ENCODE assay signal across 9 cellular contexts in genomic region chr21:36260802-36261201, GRCh38. TPM values are rescaled to one million over a fixed set of nuclear protein-coding genes. Genes with fewer than 3 reads are reported as not detected.
DNase-seq lines count a peak whose midpoint lies in the region; ATAC-seq, FAIRE-seq and TF ChIP-seq lines count a peak whose summit lies in the region.
"Had no signal": no experiment of that assay in that cellular context is flagged by ENCODE, and none has a peak within 500 bp of the region (broad histone marks: within the 10 kb centered on the region; RNA-seq: fewer than 3 reads in every experiment).

No MANE protein-coding gene starts in this region.

- peak; percentile 30; the same call in 2 of the 3 replicates for ATAC-seq in SK-N-SH treated with all-trans-retinoic acid at 6 μM for 48 hours
- ATAC-seq in stimulated activated memory B cell treated with anti-CD40 and anti-IgM and Interleukin-4, amounts not matched to agents 10 μg/mL and 1 μg/mL and 100 μg/mL, for 72 hours: peak; percentile 62

- H3K4me3 Mint-ChIP-seq in glutamatergic neuron (ENCODE audit: unreplicated experiment): no peak overlapping the region
- peak overlapping the region; percentile 77 for H3K4me3 Mint-ChIP-seq in stimulated activated memory B cell treated with anti-CD40 and anti-IgM and Interleukin-4, amounts not matched to agents 10 μg/mL and 1 μg/mL and 100 μg/mL, for 72 hours

- peak overlapping the region; percentile 98 for H2AFZ ChIP-seq in GM23248

- peak overlapping the region; percentile 78; the same call in 1 of the 2 replicates for H3K9ac ChIP-seq in GM23248

- H3F3A ChIP-seq in GM23248 (ENCODE audit: insufficient read depth): 0 out of 2 replicates have a peak, but pooled peaks cover 5% of the 10 kb centered on the region

- H3K4me1 ChIP-seq in GM23248 (ENCODE audit: insufficient read depth): no peaks in the 10 kb centered on the region

- no peaks in the 10 kb centered on the region for H3K27me3 ChIP-seq in GM23248 (replicated peaks; ENCODE audit: insufficient read depth)

- FAIRE-seq in GM19239 (lab: Jason Lieb, UNC): no peak
- FAIRE-seq: bronchial epithelial cell had no signal

- no peaks in the 10 kb centered on the region for H3K9me2 ChIP-seq in GM23248 (ENCODE audit: insufficient read depth)

- H3K27ac ChIP-seq in GM23248: no peak overlapping the region

- DNase-seq in GM23248 (no peak), glutamatergic neuron (no peak), HuH-7 (ENCODE audit: low spot score) (no peak), GM19239 (ENCODE audit: insufficient read length, low spot score) (no peak)
- DNase-seq in activated CD4-positive, CD25-positive, alpha-beta regulatory T cell (lab: John Stamatoyannopoulos, UW): no peak
- DNase-seq: T1000 had no signal

- peak overlapping the region; percentile 93 for H3K4me2 ChIP-seq in GM23248 (ENCODE audit: unreplicated experiment)

- H3K36me3 ChIP-seq in GM23248 (ENCODE audit: low read depth): no peaks in the 10 kb centered on the region; the same call in 1 of the 2 replicates

- H3K4me1 Mint-ChIP-seq in glutamatergic neuron (ENCODE audit: low read depth, unreplicated experiment): no peaks in the 10 kb centered on the region
- H3K4me1 Mint-ChIP-seq in stimulated activated memory B cell treated with anti-CD40 and anti-IgM and Interleukin-4, amounts not matched to agents 10 μg/mL and 1 μg/mL and 100 μg/mL, for 72 hours: peaks cover 70% of the 10 kb centered on the region

- in situ Hi-C loops in GM23248 (cut with MboI): no loop called here

- H3K4me3 ChIP-seq in GM23248: peak overlapping the region; percentile 85

- 95 to 98% methylated on average over 5 of the region's 5 CpGs for WGBS in GM23248 (ENCODE audit: low coverage in 1 of 2, low lambda C conversion rate in 2 of 2, missing lambda C conversion rate in 2 of 2), 2 experiments

- H3K27ac Mint-ChIP-seq in glutamatergic neuron (ENCODE audit: unreplicated experiment): no peak overlapping the region
- peak overlapping the region; percentile 95 for H3K27ac Mint-ChIP-seq in stimulated activated memory B cell treated with anti-CD40 and anti-IgM and Interleukin-4, amounts not matched to agents 10 μg/mL and 1 μg/mL and 100 μg/mL, for 72 hours

- no peaks in the 10 kb centered on the region for H3K9me3 ChIP-seq in GM23248 (ENCODE audit: low read depth)

- H3K36me3 Mint-ChIP-seq in glutamatergic neuron (ENCODE audit: unreplicated experiment): peaks cover 20% of the 10 kb centered on the region
- H3K36me3 Mint-ChIP-seq in stimulated activated memory B cell treated with anti-CD40 and anti-IgM and Interleukin-4, amounts not matched to agents 10 μg/mL and 1 μg/mL and 100 μg/mL, for 72 hours: peaks cover 47% of the 10 kb centered on the region

- H3K9me3 Mint-ChIP-seq in glutamatergic neuron (ENCODE audit: unreplicated experiment): no peaks in the 10 kb centered on the region
- peaks cover 5% of the 10 kb centered on the region for H3K9me3 Mint-ChIP-seq in stimulated activated memory B cell treated with anti-CD40 and anti-IgM and Interleukin-4, amounts not matched to agents 10 μg/mL and 1 μg/mL and 100 μg/mL, for 72 hours

- no peaks in the 10 kb centered on the region for H3K27me3 Mint-ChIP-seq in glutamatergic neuron (ENCODE audit: unreplicated experiment)
- H3K27me3 Mint-ChIP-seq in stimulated activated memory B cell treated with anti-CD40 and anti-IgM and Interleukin-4, amounts not matched to agents 10 μg/mL and 1 μg/mL and 100 μg/mL, for 72 hours: no peaks in the 10 kb centered on the region

- no peaks in the 10 kb centered on the region for H4K20me1 ChIP-seq in GM23248 (ENCODE audit: insufficient read depth)

- no peaks in the 10 kb centered on the region for H3K79me2 ChIP-seq in GM23248 (ENCODE audit: insufficient read depth)

- peak; percentile 17 for TF ChIP-seq CTCF in glutamatergic neuron (IDR thresholded peaks at IDR 0.05; ENCODE audit: partially characterized antibody, unreplicated experiment)

TF ChIP-seq in SK-N-SH treated with all-trans-retinoic acid at 6 μM for 48 hours, 23 proteins besides CTCF, POLR2A, EP300 and RAD21:
- TF ChIP-seq CSDC2 (CRISPR knock-in tag; IDR thresholded peaks at IDR 0.05) (no peak), GLIS3 (CRISPR knock-in tag; IDR thresholded peaks at IDR 0.05) (no peak), ESRRG (CRISPR knock-in tag; IDR thresholded peaks at IDR 0.05) (no peak), OSR1 (CRISPR knock-in tag; IDR thresholded peaks at IDR 0.05) (no peak), SNAI2 (CRISPR knock-in tag; IDR thresholded peaks at IDR 0.05) (no peak)

RNA-seq across cellular contexts. Expression of gene MORC3, which starts 59.2 kb away (rescaled TPM):
- total RNA-seq in GM23248 (2014; rRNA removed; shearing (Covaris generic)): 35.1 and 38.7 TPM in 2 replicates
- 15.2 and 17.4 TPM in 2 replicates for polyA plus RNA-seq in GM23248 (2016; fragmentation: Nextera tagmentation; extraction: Ambion mirVana)
- total RNA-seq in glutamatergic neuron (ENCODE audit: unreplicated experiment): 34.7 TPM
